In the genomic region with DNA sequence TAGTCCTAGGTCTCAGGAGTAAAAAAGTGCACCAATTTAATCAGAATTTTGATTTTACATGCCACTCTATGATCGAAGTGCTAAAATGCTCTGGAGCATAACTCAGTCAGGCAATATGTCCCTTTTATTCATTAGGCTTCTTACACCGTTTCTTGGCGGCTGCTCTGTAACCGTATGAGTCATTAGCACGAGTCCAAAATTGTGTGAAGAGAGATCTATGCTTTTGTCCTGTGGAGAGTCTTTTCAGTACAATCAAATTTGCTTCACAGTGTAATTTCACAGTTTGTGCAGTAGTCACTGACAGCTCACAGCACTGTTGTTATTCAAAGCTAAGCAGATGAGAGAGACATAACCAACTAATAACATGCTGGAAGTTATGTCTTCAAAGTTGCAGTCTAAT, we compare ENCODE assay signal across 21 cellular contexts.
A peak's percentile ranks its signal among the peaks of the same experiment; 100 is the strongest.
DNase-seq lines count a peak whose midpoint lies in the region; ATAC-seq, FAIRE-seq and TF ChIP-seq lines count a peak whose summit lies in the region.
"Had no signal": no experiment of that assay in that cellular context is flagged by ENCODE, and none has a peak within 500 bp of the region (broad histone marks: within the 10 kb centered on the region; RNA-seq: fewer than 3 reads in every experiment).

No MANE protein-coding gene starts in this region.

- WGBS in endodermal cell (ENCODE audit: insufficient coverage in 1 of 2, insufficient read length in 1 of 2), 2 experiments: 90% methylated on average over 5 of the region's 5 CpGs
- 62 to 70% (median 69%) methylated on average over 5 of the region's 5 CpGs for WGBS in small intestine, 3 donors
- WGBS in trophoblast cell (ENCODE audit: extremely low coverage, insufficient coverage, insufficient read length): no CpG with 5 or more reads among the region's 5 CpGs

- H3K4me3 Mint-ChIP-seq in endodermal cell: no peak overlapping the region
- H3K4me3 Mint-ChIP-seq: activated CD4-positive, alpha-beta memory T cell treated with anti-CD3 and anti-CD28 coated beads for 36 hours; CD8-positive, alpha-beta memory T cell; stimulated activated effector memory CD8-positive, alpha-beta T cell treated with anti-CD3 and anti-CD28 coated beads, Interleukin-12 subunit alpha, Interleukin-12 subunit beta, amount 100 ng/mL, for 72 hours; T-helper 1 cell treated with Interleukin-12 subunit alpha and Interleukin-12 subunit beta and Interleukin-4 antibody, amounts not matched to agents 30 μg/mL and 1 μg/mL, for 36 hours had no signal

- H3K9ac ChIP-seq in DND-41 (ENCODE audit: low read depth, low read length) (no peak overlapping the region), endodermal cell (ENCODE audit: extremely low read depth, low read length, poor library complexity, severe bottlenecking) (no peak overlapping the region), trophoblast cell (ENCODE audit: low read length) (no peak overlapping the region)
- H3K9ac ChIP-seq: KMS-11 had no signal

- ATAC-seq in DND-41 (ENCODE audit: insufficient read depth, low read depth) (no peak), GM19324 (IDR thresholded peaks at IDR 0.05; ENCODE audit: low FRiP score, unreplicated experiment) (no peak)
- no peak for ATAC-seq in activated naive CD4-positive, alpha-beta T cell treated with anti-CD3 and anti-CD28 coated beads, Interleukin-2, amount 50 U/mL, for 72 hours
- ATAC-seq: left lung; PC-3; right cardiac atrium; stimulated activated effector memory CD8-positive, alpha-beta T cell treated with anti-CD3 and anti-CD28 coated beads, Interleukin-12 subunit alpha, Interleukin-12 subunit beta, amount 100 ng/mL, for 72 hours had no signal

- H3K4ac ChIP-seq in trophoblast cell (ENCODE audit: low read depth, low read length): no peak overlapping the region

- no peak for FAIRE-seq in small intestine (lab: Jason Lieb, UNC)

- H3K9me3 Mint-ChIP-seq in endodermal cell: no peaks in the 10 kb centered on the region
- no peaks in the 10 kb centered on the region for H3K9me3 Mint-ChIP-seq in activated naive CD4-positive, alpha-beta T cell treated with anti-CD3 and anti-CD28 coated beads, Interleukin-2, amount 50 U/mL, for 72 hours
- H3K9me3 Mint-ChIP-seq: T-helper 1 cell treated with Interleukin-12 subunit alpha and Interleukin-12 subunit beta and Interleukin-4 antibody, amounts not matched to agents 30 μg/mL and 1 μg/mL, for 36 hours had no signal

- no peak overlapping the region for H3K18ac ChIP-seq in trophoblast cell (ENCODE audit: low read length)

- TF ChIP-seq CTCF in DND-41 (IDR thresholded peaks at IDR 0.05; ENCODE audit: borderline replicate concordance, extremely low read depth, low read length, poor library complexity, severe bottlenecking): no peak
- TF ChIP-seq CTCF in endodermal cell (conservative IDR thresholded peaks at IDR 0.05): no peak

- no peaks in the 10 kb centered on the region for H3K9me3 ChIP-seq in DND-41 (ENCODE audit: insufficient read depth, low read length, severe bottlenecking)
- H3K9me3 ChIP-seq in MG63: no peaks in the 10 kb centered on the region
- no peaks in the 10 kb centered on the region for H3K9me3 ChIP-seq in endodermal cell (ENCODE audit: control insufficient read depth, low read length)
- no peaks in the 10 kb centered on the region for H3K9me3 ChIP-seq in neuron (ENCODE audit: low read length)
- H3K9me3 ChIP-seq in small intestine (ENCODE audit: control insufficient read depth, low read depth): no peaks in the 10 kb centered on the region
- H3K9me3 ChIP-seq in trophoblast cell (ENCODE audit: insufficient read depth, low read depth, low read length): no peaks in the 10 kb centered on the region
- H3K9me3 ChIP-seq: left lung, SJCRH30, testis had no signal

- no peaks in the 10 kb centered on the region for H3K36me3 ChIP-seq in DND-41 (ENCODE audit: insufficient read depth, low read length)
- H3K36me3 ChIP-seq in MG63: no peaks in the 10 kb centered on the region
- peaks cover 11% of the 10 kb centered on the region for H3K36me3 ChIP-seq in endodermal cell (ENCODE audit: control insufficient read depth, insufficient read depth, low read length)
- H3K36me3 ChIP-seq in neuron (ENCODE audit: insufficient read depth, low read length): no peaks in the 10 kb centered on the region
- H3K36me3 ChIP-seq in small intestine (ENCODE audit: control insufficient read depth in 2 of 2, insufficient read depth in 2 of 2, low read length in 2 of 2): no peaks in the 10 kb centered on the region
- no peaks in the 10 kb centered on the region for H3K36me3 ChIP-seq in trophoblast cell (ENCODE audit: control insufficient read depth in 1 of 2, insufficient read depth in 2 of 2, low read length in 2 of 2)
- H3K36me3 ChIP-seq: left lung, SJCRH30 had no signal

- H3K79me1 ChIP-seq in trophoblast cell (ENCODE audit: low read length): no peaks in the 10 kb centered on the region

- no peaks in the 10 kb centered on the region for H3K27me3 Mint-ChIP-seq in endodermal cell (ENCODE audit: insufficient read depth)
- H3K27me3 Mint-ChIP-seq: activated CD4-positive, alpha-beta memory T cell treated with anti-CD3 and anti-CD28 coated beads for 36 hours; CD8-positive, alpha-beta memory T cell had no signal

- H2BK120ac ChIP-seq in trophoblast cell (ENCODE audit: insufficient read depth, low read length, poor library complexity): no peak overlapping the region

- no peak overlapping the region for H4K8ac ChIP-seq in trophoblast cell (ENCODE audit: low read depth, low read length)

- H3K4me1 ChIP-seq in DND-41 (ENCODE audit: insufficient read depth, low read length): no peaks in the 10 kb centered on the region
- H3K4me1 ChIP-seq in endodermal cell (ENCODE audit: control insufficient read depth, insufficient read depth, low read length): peaks cover 4% of the 10 kb centered on the region
- peaks cover 4% of the 10 kb centered on the region for H3K4me1 ChIP-seq in neuron (ENCODE audit: insufficient read depth, low read length)
- no peaks in the 10 kb centered on the region for H3K4me1 ChIP-seq in small intestine (ENCODE audit: control insufficient read depth in 2 of 2, insufficient read depth in 1 of 2, low read depth in 1 of 2, low read length in 1 of 2)
- no peaks in the 10 kb centered on the region for H3K4me1 ChIP-seq in trophoblast cell (ENCODE audit: control insufficient read depth in 1 of 2, insufficient read depth in 2 of 2, low read length in 2 of 2)
- H3K4me1 ChIP-seq: left lung, SJCRH30, testis had no signal

- no peak overlapping the region for H3K4me3 ChIP-seq in DND-41 (ENCODE audit: low read depth in 1 of 2, low read length in 2 of 2)
- H3K4me3 ChIP-seq in MG63: no peak overlapping the region
- H3K4me3 ChIP-seq in endodermal cell (ENCODE audit: low read length): no peak overlapping the region
- no peak overlapping the region for H3K4me3 ChIP-seq in neuron (ENCODE audit: low read length)
- no peak overlapping the region for H3K4me3 ChIP-seq in small intestine (ENCODE audit: low read depth in 1 of 2, low read length in 2 of 2)
- no peak overlapping the region for H3K4me3 ChIP-seq in trophoblast cell (ENCODE audit: low read depth, low read length)
- H3K4me3 ChIP-seq: left lung, SJCRH30, testis had no signal

- no peak overlapping the region for H3K4me2 ChIP-seq in DND-41 (ENCODE audit: insufficient read depth, low read length)
- H3K4me2 ChIP-seq in trophoblast cell (ENCODE audit: low read length): no peak overlapping the region
- H3K4me2 ChIP-seq: KMS-11 had no signal

- H2AFZ ChIP-seq in DND-41 (ENCODE audit: low read depth, low read length) (0 out of 2 replicates have a peak overlapping the region, but pooled peaks have one; percentile 7), neuron (ENCODE audit: low read depth, low read length) (peak overlapping the region; percentile 75), trophoblast cell (ENCODE audit: insufficient read depth, low read length, poor library complexity) (no peak overlapping the region)

- H3K4me1 Mint-ChIP-seq in endodermal cell: peaks cover 23% of the 10 kb centered on the region
- H3K4me1 Mint-ChIP-seq: CD8-positive, alpha-beta memory T cell; stimulated activated effector memory CD8-positive, alpha-beta T cell treated with anti-CD3 and anti-CD28 coated beads, Interleukin-12 subunit alpha, Interleukin-12 subunit beta, amount 100 ng/mL, for 72 hours had no signal

- H3K36me3 Mint-ChIP-seq in endodermal cell (ENCODE audit: low read depth): peaks cover 3% of the 10 kb centered on the region
- H3K36me3 Mint-ChIP-seq in activated naive CD4-positive, alpha-beta T cell treated with anti-CD3 and anti-CD28 coated beads, Interleukin-2, amount 50 U/mL, for 72 hours: no peaks in the 10 kb centered on the region
- H3K36me3 Mint-ChIP-seq: activated CD4-positive, alpha-beta memory T cell treated with anti-CD3 and anti-CD28 coated beads for 36 hours; CD8-positive, alpha-beta memory T cell; stimulated activated effector memory CD8-positive, alpha-beta T cell treated with anti-CD3 and anti-CD28 coated beads, Interleukin-12 subunit alpha, Interleukin-12 subunit beta, amount 100 ng/mL, for 72 hours had no signal

- no peak overlapping the region for H4K91ac ChIP-seq in trophoblast cell (ENCODE audit: low read depth, low read length)

- H3K27ac ChIP-seq in DND-41 (ENCODE audit: low read length) (no peak overlapping the region), endodermal cell (ENCODE audit: low read depth, low read length) (no peak overlapping the region), small intestine (ENCODE audit: low read depth in 1 of 2, low read length in 1 of 2) (no peak overlapping the region), trophoblast cell (ENCODE audit: low read depth, low read length) (no peak overlapping the region)
- H3K27ac ChIP-seq: KMS-11, left lung, SJCRH30, testis had no signal

- no peak overlapping the region for H2BK5ac ChIP-seq in trophoblast cell (ENCODE audit: low read depth, low read length, poor library complexity)

- no peaks in the 10 kb centered on the region for H3K27me3 ChIP-seq in DND-41 (ENCODE audit: insufficient read depth, low read length, poor library complexity)
- no peaks in the 10 kb centered on the region for H3K27me3 ChIP-seq in MG63
- no peaks in the 10 kb centered on the region for H3K27me3 ChIP-seq in endodermal cell (ENCODE audit: control insufficient read depth, insufficient read depth, low read length, poor library complexity, severe bottlenecking)
- no peaks in the 10 kb centered on the region for H3K27me3 ChIP-seq in neuron (ENCODE audit: insufficient read depth, low read length)
- no peaks in the 10 kb centered on the region for H3K27me3 ChIP-seq in small intestine (ENCODE audit: control insufficient read depth in 2 of 2, insufficient read depth in 2 of 2, low read length in 2 of 2)
- no peaks in the 10 kb centered on the region for H3K27me3 ChIP-seq in trophoblast cell (ENCODE audit: insufficient read depth, low read length)
- H3K27me3 ChIP-seq: left lung, SJCRH30, testis had no signal

- H3K79me2 ChIP-seq in DND-41 (ENCODE audit: insufficient read depth, low read length) (no peaks in the 10 kb centered on the region), trophoblast cell (ENCODE audit: control insufficient read depth, insufficient read depth, low read length, poor library complexity) (no peaks in the 10 kb centered on the region)

- no peak overlapping the region for H2AK5ac ChIP-seq in trophoblast cell (ENCODE audit: low read length)

- H3K27ac Mint-ChIP-seq in endodermal cell: peak overlapping the region; percentile 9
- H3K27ac Mint-ChIP-seq in activated naive CD4-positive, alpha-beta T cell treated with anti-CD3 and anti-CD28 coated beads, Interleukin-2, amount 50 U/mL, for 72 hours: no peak overlapping the region
- H3K27ac Mint-ChIP-seq: activated CD4-positive, alpha-beta memory T cell treated with anti-CD3 and anti-CD28 coated beads for 36 hours; CD8-positive, alpha-beta memory T cell; stimulated activated effector memory CD8-positive, alpha-beta T cell treated with anti-CD3 and anti-CD28 coated beads, Interleukin-12 subunit alpha, Interleukin-12 subunit beta, amount 100 ng/mL, for 72 hours; T-helper 1 cell treated with Interleukin-12 subunit alpha and Interleukin-12 subunit beta and Interleukin-4 antibody, amounts not matched to agents 30 μg/mL and 1 μg/mL, for 36 hours had no signal

- H4K12ac ChIP-seq in trophoblast cell (ENCODE audit: low read depth, low read length): no peak overlapping the region

- no peak overlapping the region for H3K14ac ChIP-seq in trophoblast cell (ENCODE audit: low read length)

- DNase-seq in DND-41 (no peak), MG63 (peak; percentile 1), endodermal cell (no peak), small intestine (no peak), trophoblast cell (no peak)
- DNase-seq in activated naive CD4-positive, alpha-beta T cell treated with anti-CD3 and anti-CD28 coated beads, Interleukin-2, amount 50 U/mL, for 72 hours (ENCODE audit: low spot score in 2 of 2): no peak
- DNase-seq: activated CD4-positive, alpha-beta memory T cell treated with anti-CD3 and anti-CD28 coated beads for 36 hours; activated T-cell treated with anti-CD3 and anti-CD28 coated beads for 4 hours; CD8-positive, alpha-beta memory T cell; EL; left lung; NCI-H82; PC-3; right cardiac atrium; SJCRH30; testis had no signal

- H3K23ac ChIP-seq in trophoblast cell (ENCODE audit: low read length): no peak overlapping the region

- no peak overlapping the region for H2BK12ac ChIP-seq in trophoblast cell (ENCODE audit: low read length)

- H4K20me1 ChIP-seq in DND-41 (ENCODE audit: insufficient read depth, low read length): no peaks in the 10 kb centered on the region
